ENCODE assay signal across 2 cellular contexts in genomic region chr19:38695832-38696732, GRCh38.
TF ChIP-seq lines count a peak whose summit lies in the region.

No MANE protein-coding gene starts in this region.

TF ChIP-seq in liver, 16 proteins besides CTCF, POLR2A, EP300 and RAD21:
- TF ChIP-seq FOXA2 (IDR thresholded peaks at IDR 0.05), result no peak
- no peak for TF ChIP-seq EGR1 (IDR thresholded peaks at IDR 0.05; ENCODE audit: low read depth in 2 of 2)
- no peak for TF ChIP-seq RXRA (IDR thresholded peaks at IDR 0.05)
- TF ChIP-seq HNF4G (IDR thresholded peaks at IDR 0.05), result no peak
- no peak for TF ChIP-seq REST (IDR thresholded peaks at IDR 0.05)
- no peak for TF ChIP-seq GABPA (IDR thresholded peaks at IDR 0.05 in 1 of 2, conservative IDR thresholded peaks at IDR 0.05 in 1 of 2)
- TF ChIP-seq TAF1 (conservative IDR thresholded peaks at IDR 0.05), result no peak
- no peak for TF ChIP-seq MAX (IDR thresholded peaks at IDR 0.05)
- TF ChIP-seq YY1 (IDR thresholded peaks at IDR 0.05), result no peak
- no peak for TF ChIP-seq JUND (IDR thresholded peaks at IDR 0.05)
- TF ChIP-seq SP1 (IDR thresholded peaks at IDR 0.05), result no peak
- TF ChIP-seq HNF4A (conservative IDR thresholded peaks at IDR 0.05), result no peak
- no peak for TF ChIP-seq FOXA1 (IDR thresholded peaks at IDR 0.05)
- TF ChIP-seq NR2F2 (IDR thresholded peaks at IDR 0.05), result no peak
- TF ChIP-seq ATF3 (IDR thresholded peaks at IDR 0.05), result no peak
- TF ChIP-seq ZBTB33 (IDR thresholded peaks at IDR 0.05), result no peak

TF ChIP-seq in HepG2, 621 proteins besides CTCF, POLR2A, EP300 and RAD21:
- TF ChIP-seq ZNF710 (CRISPR knock-in tag; IDR thresholded peaks at IDR 0.05; ENCODE audit: borderline replicate concordance) (no peak), ZNF652 (CRISPR knock-in tag; IDR thresholded peaks at IDR 0.05; ENCODE audit: borderline replicate concordance, low read depth) (no peak), AKNA (CRISPR knock-in tag; IDR thresholded peaks at IDR 0.05; ENCODE audit: borderline replicate concordance) (no peak), NFYB (CRISPR knock-in tag; IDR thresholded peaks at IDR 0.05) (no peak), SIN3B (IDR thresholded peaks at IDR 0.05; ENCODE audit: low read length) (no peak), DBP (CRISPR knock-in tag; IDR thresholded peaks at IDR 0.05; ENCODE audit: not compliant biosample characterization) (no peak)
